In genomic region chr13:24251525-24251924, GRCh38 we compare ENCODE assay signal across 12 cellular contexts. TPM values are rescaled to one million over a fixed set of nuclear protein-coding genes. Genes with fewer than 3 reads are reported as not detected.
A peak's percentile ranks its signal among the peaks of the same experiment; 100 is the strongest.
DNase-seq lines count a peak whose midpoint lies in the region; TF ChIP-seq lines count a peak whose summit lies in the region.
"Had no signal": no experiment of that assay in that cellular context is flagged by ENCODE, and none has a peak within 500 bp of the region (broad histone marks: within the 10 kb centered on the region; RNA-seq: fewer than 3 reads in every experiment).

No MANE protein-coding gene starts in this region.

- H3K36me3 Mint-ChIP-seq in CD14-positive monocyte, result peaks cover 0 to 3% of the 10 kb centered on the region in 2 donors

- peaks cover 0 to 4% (median 0%) of the 10 kb centered on the region in 3 donors for H3K27me3 Mint-ChIP-seq in CD14-positive monocyte (ENCODE audit: low read depth in 3 of 3)

- no peak for TF ChIP-seq CTCF in CD14-positive monocyte (IDR thresholded peaks at IDR 0.05)

- H3K27ac Mint-ChIP-seq in CD14-positive monocyte, result peak overlapping the region in 6 of 7 donors; percentile 60 to 99 (median 92)

- intact Hi-C loops in CD14-positive monocyte (cut with micrococcal nuclease), result loop anchor here in 1 of 2 donors (5.0 kb wide), 1 partner anchor 36 kb away; no protein-coding TSS in a partner anchor

- DNase-seq in CD14-positive monocyte (ENCODE audit: low spot score), result no peak
- peak; percentile 71 to 80 for DNase-seq in activated CD4-positive, alpha-beta T cell treated with anti-CD3 and anti-CD28 coated beads, Interleukin-2, amount 50 U/mL, for 48 hours
- DNase-seq in activated naive CD8-positive, alpha-beta T cell treated with anti-CD3 and anti-CD28 coated beads, Interleukin-2, amount 50 U/mL, for 16 hours (ENCODE audit: low read depth, low spot score), result peak; percentile 66
- DNase-seq in stimulated activated CD4-positive, alpha-beta T cell treated with anti-CD3 and anti-CD28 coated beads, Interleukin-1b, Interleukin-23, amount 100 ng/mL, for 4 hours (ENCODE audit: low read depth in 2 of 2), result peak; percentile 53 to 66
- no peak for DNase-seq in NCI-H524 treated with DMSO at 0.1 percent for 48 hours (lab: John Stamatoyannopoulos, UW)
- no peak for DNase-seq in inferior parietal cortex (ENCODE audit: extremely low spot score)
- no peak for DNase-seq in islet precursor cell
- no peak for DNase-seq in LoVo (ENCODE audit: low spot score)
- DNase-seq: dermis blood vessel endothelial cell, GM23248, ovary, T1000 had no signal

- H3K4me1 Mint-ChIP-seq in CD14-positive monocyte, result peaks cover 76% of the 10 kb centered on the region

- peak overlapping the region in 1 of 2 donors; percentile 53 for H3K4me3 Mint-ChIP-seq in CD14-positive monocyte

- H3K9me3 Mint-ChIP-seq in CD14-positive monocyte, result peaks cover 0 to 4% (median 0%) of the 10 kb centered on the region in 7 donors

RNA-seq across cellular contexts. Expression of gene C1QTNF9, which starts 57.9 kb away (rescaled TPM):
- not detected for polyA plus RNA-seq in CD14-positive monocyte

Comparison
In these comparisons a context has a peak if more than half of its experiments do, and no peak if none do; other contexts are left out.
1. DNase-seq: peak in activated CD4-positive, alpha-beta T cell treated with anti-CD3 and anti-CD28 coated beads, Interleukin-2, amount 50 U/mL, for 48 hours (2 of 2), activated naive CD8-positive, alpha-beta T cell treated with anti-CD3 and anti-CD28 coated beads, Interleukin-2, amount 50 U/mL, for 16 hours (single experiment) and stimulated activated CD4-positive, alpha-beta T cell treated with anti-CD3 and anti-CD28 coated beads, Interleukin-1b, Interleukin-23, amount 100 ng/mL, for 4 hours (2 of 2); none in CD14-positive monocyte (single experiment), NCI-H524 treated with DMSO at 0.1 percent for 48 hours (single experiment), inferior parietal cortex (single experiment), islet precursor cell (single experiment) and LoVo (single experiment).